9 cellular contexts compared by ENCODE assay signal in the genomic region with DNA sequence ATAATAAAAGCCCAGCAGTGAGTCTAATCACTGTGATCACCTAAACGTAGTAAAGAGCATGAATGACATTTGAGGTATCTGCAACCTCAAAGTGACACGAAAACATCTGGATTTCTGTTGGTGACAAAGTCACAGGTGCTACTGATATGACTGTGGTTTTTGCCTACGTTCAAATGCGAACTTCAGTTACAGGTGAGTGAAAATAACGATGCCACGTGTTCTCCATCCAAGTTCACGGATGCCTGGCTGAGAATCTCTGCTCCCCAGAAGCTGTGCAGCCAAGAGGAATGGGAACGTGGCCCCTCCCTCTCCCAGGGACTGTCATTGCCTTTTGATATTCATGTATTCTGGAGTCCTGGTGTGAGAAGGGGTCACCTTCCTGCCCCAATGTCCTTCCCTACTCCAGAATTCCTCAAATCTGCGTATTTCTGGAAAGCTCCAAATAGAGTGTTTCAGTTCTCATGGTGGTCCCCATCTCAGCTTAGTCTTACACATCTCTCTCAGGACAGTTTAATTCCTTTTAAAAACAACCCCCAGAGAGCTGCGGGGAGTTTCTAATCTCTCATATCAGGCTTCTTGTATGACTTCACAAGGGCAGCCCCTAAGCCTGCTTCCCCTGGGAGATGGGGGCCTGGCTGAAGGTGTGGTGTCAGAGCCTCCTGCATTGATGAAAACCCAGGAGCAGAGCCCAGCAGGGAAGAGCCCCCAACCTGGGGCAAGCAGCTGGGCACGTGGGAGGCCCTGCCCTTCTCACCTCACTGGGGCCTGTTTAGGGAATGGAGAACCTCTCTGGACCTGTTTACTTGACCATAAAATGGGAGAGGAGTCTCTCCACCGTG.
DNase-seq lines count a peak whose midpoint lies in the region; ATAC-seq lines count a peak whose summit lies in the region.
"Had no signal": no experiment of that assay in that cellular context is flagged by ENCODE, and none has a peak within 500 bp of the region (broad histone marks: within the 10 kb centered on the region; RNA-seq: fewer than 3 reads in every experiment).

No MANE protein-coding gene starts in this region.

- peak overlapping the region; percentile 83 for H3K4me2 ChIP-seq in BLaER1

- H3K36me3 Mint-ChIP-seq in activated naive CD8-positive, alpha-beta T cell treated with anti-CD3 and anti-CD28 coated beads, Interleukin-2, amount 50 U/mL, for 24 hours (ENCODE audit: low read depth) = peaks cover 14% of the 10 kb centered on the region

- H3K4me3 ChIP-seq in BLaER1 = no peak overlapping the region

- H3K36me3 ChIP-seq in BLaER1 = peaks cover 17% of the 10 kb centered on the region

- H3K27me3 Mint-ChIP-seq in activated naive CD8-positive, alpha-beta T cell treated with anti-CD3 and anti-CD28 coated beads, Interleukin-2, amount 50 U/mL, for 24 hours = no peaks in the 10 kb centered on the region

- no peak overlapping the region for H3K9ac ChIP-seq in BLaER1

- peaks cover 4% of the 10 kb centered on the region for H3K9me3 Mint-ChIP-seq in activated naive CD8-positive, alpha-beta T cell treated with anti-CD3 and anti-CD28 coated beads, Interleukin-2, amount 50 U/mL, for 24 hours

- no peak overlapping the region for H3K27ac ChIP-seq in BLaER1

- peaks cover 84% of the 10 kb centered on the region for H3K4me1 Mint-ChIP-seq in activated naive CD8-positive, alpha-beta T cell treated with anti-CD3 and anti-CD28 coated beads, Interleukin-2, amount 50 U/mL, for 24 hours

- H3K9me3 ChIP-seq in BLaER1 = peaks cover 7% of the 10 kb centered on the region

- ATAC-seq in GM18868 (IDR thresholded peaks at IDR 0.05; ENCODE audit: unreplicated experiment) (peak; percentile 66), HG03432 (IDR thresholded peaks at IDR 0.05; ENCODE audit: unreplicated experiment) (peak; percentile 55), GM21528 (IDR thresholded peaks at IDR 0.05; ENCODE audit: low FRiP score, unreplicated experiment) (no peak), HG02623 (IDR thresholded peaks at IDR 0.05; ENCODE audit: unreplicated experiment) (no peak), GM19324 (IDR thresholded peaks at IDR 0.05; ENCODE audit: low FRiP score, unreplicated experiment) (no peak)
- ATAC-seq in activated naive CD8-positive, alpha-beta T cell treated with anti-CD3 and anti-CD28 coated beads, Interleukin-2, amount 50 U/mL, for 24 hours = peak; percentile 48

- H4K20me1 ChIP-seq in BLaER1 = peaks cover 55% of the 10 kb centered on the region

- no peaks in the 10 kb centered on the region for H3K27me3 ChIP-seq in BLaER1

- peak overlapping the region; percentile 97 for H3K27ac Mint-ChIP-seq in activated naive CD8-positive, alpha-beta T cell treated with anti-CD3 and anti-CD28 coated beads, Interleukin-2, amount 50 U/mL, for 24 hours

- H3K4me1 ChIP-seq in BLaER1 = peaks cover 53% of the 10 kb centered on the region

- peak; percentile 57 for DNase-seq in activated naive CD8-positive, alpha-beta T cell treated with anti-CD3 and anti-CD28 coated beads, Interleukin-2, amount 50 U/mL, for 24 hours
- no peak for DNase-seq in NCI-H446 treated with DMSO at 0.1 percent for 48 hours (lab: John Stamatoyannopoulos, UW)
- DNase-seq: NCI-H1417 had no signal

- H3K4me3 Mint-ChIP-seq in activated naive CD8-positive, alpha-beta T cell treated with anti-CD3 and anti-CD28 coated beads, Interleukin-2, amount 50 U/mL, for 24 hours = peak overlapping the region; percentile 57

Comparison
In these comparisons a context has a peak if more than half of its experiments do, and no peak if none do; other contexts are left out.
1. ATAC-seq: peak in GM18868 (single experiment), HG03432 (single experiment) and activated naive CD8-positive, alpha-beta T cell treated with anti-CD3 and anti-CD28 coated beads, Interleukin-2, amount 50 U/mL, for 24 hours (single experiment); none in GM21528 (single experiment), HG02623 (single experiment) and GM19324 (single experiment).